Comparison of ENCODE assay signal across 9 cellular contexts in the genomic region with DNA sequence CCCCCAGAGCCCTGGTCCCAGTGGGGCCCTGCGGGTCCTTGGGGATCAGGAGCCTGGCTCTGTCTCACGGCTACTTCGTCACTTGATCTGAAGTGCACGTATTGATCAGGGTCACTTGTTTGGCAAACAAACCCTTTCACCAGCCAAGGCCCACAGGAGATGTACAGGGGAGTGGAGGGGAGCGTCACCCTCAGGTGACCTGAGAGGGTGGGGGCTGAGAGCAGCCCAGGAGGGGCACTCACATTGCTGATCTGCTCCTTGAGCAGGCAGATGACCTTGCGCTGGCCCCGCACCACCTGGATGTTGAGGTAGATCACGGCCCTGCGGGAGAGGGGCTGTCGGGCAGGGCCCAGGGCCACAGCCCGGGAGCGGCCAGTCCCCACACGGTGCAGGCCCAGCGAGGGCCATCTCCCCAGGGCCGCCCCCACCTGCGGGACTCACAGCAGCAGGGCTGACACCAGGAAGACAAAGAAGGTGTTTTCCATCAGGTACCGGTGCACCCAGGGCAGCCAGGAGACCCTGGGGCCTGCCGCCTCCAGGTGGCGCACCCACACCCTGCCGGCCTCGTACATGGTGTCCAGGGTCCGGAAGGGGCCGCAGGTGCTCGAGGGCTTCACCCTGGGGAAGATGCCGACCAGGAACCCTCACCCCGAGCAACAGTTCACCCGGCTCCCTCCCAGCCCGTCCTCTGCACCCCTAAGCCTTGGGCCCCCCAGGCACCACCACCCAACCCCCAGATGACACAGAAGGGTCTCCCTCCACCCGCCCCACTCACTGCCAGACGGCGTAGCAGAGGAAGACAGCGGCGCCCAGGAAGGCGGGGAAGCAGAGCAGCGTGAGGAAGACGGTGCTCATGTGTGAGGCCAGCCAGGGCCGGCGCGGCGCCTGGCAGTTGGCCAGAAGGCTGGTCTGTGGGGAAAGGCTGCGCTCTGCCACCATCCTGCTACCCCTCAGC. TPM values are rescaled to one million over a fixed set of nuclear protein-coding genes. Genes with fewer than 3 reads are reported as not detected.
DNase-seq lines count a peak whose midpoint lies in the region; ATAC-seq and TF ChIP-seq lines count a peak whose summit lies in the region.
"Had no signal": no experiment of that assay in that cellular context is flagged by ENCODE, and none has a peak within 500 bp of the region (broad histone marks: within the 10 kb centered on the region; RNA-seq: fewer than 3 reads in every experiment).

No MANE protein-coding gene starts in this region.

- no peak overlapping the region for H3K27ac ChIP-seq in neural progenitor cell

- H3K27me3 ChIP-seq in neural progenitor cell = no peaks in the 10 kb centered on the region

- peak; percentile 23 for TF ChIP-seq CTCF in GM12865 (IDR thresholded peaks at IDR 0.05; ENCODE audit: insufficient read depth, low read depth, low read length, missing control alignments)
- TF ChIP-seq CTCF in neural progenitor cell (IDR thresholded peaks at IDR 0.05) = peak; percentile 63

- H3K9me3 Mint-ChIP-seq in neural progenitor cell = no peaks in the 10 kb centered on the region

- H3K9ac ChIP-seq in neural progenitor cell = no peak overlapping the region

- no peaks in the 10 kb centered on the region for H3K4me1 ChIP-seq in neural progenitor cell

- no peak for ATAC-seq in GM19467 (IDR thresholded peaks at IDR 0.05; ENCODE audit: unreplicated experiment)

- H3K79me2 ChIP-seq in neural progenitor cell (ENCODE audit: low read depth) = no peaks in the 10 kb centered on the region

- H3K9me3 ChIP-seq in neural progenitor cell (ENCODE audit: low read depth) = no peaks in the 10 kb centered on the region

- no peak overlapping the region for H3K4me2 ChIP-seq in neural progenitor cell

- H3K4me1 Mint-ChIP-seq in neural progenitor cell = no peaks in the 10 kb centered on the region

- H3K4me3 Mint-ChIP-seq in neural progenitor cell = no peak overlapping the region

- no peaks in the 10 kb centered on the region for H3K36me3 Mint-ChIP-seq in neural progenitor cell

- no peak overlapping the region for H2AFZ ChIP-seq in neural progenitor cell (replicated peaks)

- no peaks in the 10 kb centered on the region for H3K36me3 ChIP-seq in neural progenitor cell

- peaks cover 3% of the 10 kb centered on the region for H3K27me3 Mint-ChIP-seq in neural progenitor cell (ENCODE audit: insufficient read depth, low read depth)

- H3K27ac Mint-ChIP-seq in neural progenitor cell = no peak overlapping the region

- H3F3A ChIP-seq in neural progenitor cell (ENCODE audit: low read depth) = no peaks in the 10 kb centered on the region

- no peaks in the 10 kb centered on the region for H4K20me1 ChIP-seq in neural progenitor cell (ENCODE audit: low read depth)

- DNase-seq in GM12865 (ENCODE audit: low read depth) (no peak), NCI-H2227 treated with DMSO at 0.1 percent for 48 hours (lab: John Stamatoyannopoulos, UW) (peak; percentile 36), cerebellum (ENCODE audit: low spot score) (peak; percentile 56), neural progenitor cell (ENCODE audit: low spot score) (peak; percentile 50), SW 1271 (lab: John Stamatoyannopoulos, UW) (no peak), mucosa of gallbladder (ENCODE audit: low spot score) (no peak)

- H3K4me3 ChIP-seq in GM12865 (ENCODE audit: low read depth, low read length) (no peak overlapping the region), neural progenitor cell (no peak overlapping the region)

RNA-seq across cellular contexts. Expression of gene TMC6, which starts 11.3 kb away (rescaled TPM):
- total RNA-seq in cerebellum (6.2 TPM), neural progenitor cell (ENCODE audit: low replicate concordance) (6.9 and 16.8 TPM in 2 replicates), mucosa of gallbladder (43.9 TPM)

RNA-seq across cellular contexts. Expression of gene TMC8, which starts 13.3 kb away (rescaled TPM):
- total RNA-seq in cerebellum (1.6 TPM), neural progenitor cell (ENCODE audit: low replicate concordance) (0.09 TPM in 1 of 2 replicates, not detected in the other), mucosa of gallbladder (16.2 TPM)

RNA-seq across cellular contexts. Expression of gene C17orf99, which starts 28.9 kb away (rescaled TPM):
- total RNA-seq in cerebellum (0.09 TPM), neural progenitor cell (ENCODE audit: low replicate concordance) (not detected in 2 replicates), mucosa of gallbladder (not detected)
- total RNA-seq: mononuclear cell; T-helper 1 cell treated with Interleukin-12 subunit alpha and Interleukin-12 subunit beta and Interleukin-4 antibody, amounts not matched to agents 30 ng/mL and 1 ng/mL, for 36 hours had no signal

RNA-seq across cellular contexts. Expression of gene SYNGR2, which starts 51.1 kb away (rescaled TPM):
- total RNA-seq in cerebellum (6.5 TPM), neural progenitor cell (ENCODE audit: low replicate concordance) (6.2 and 19.8 TPM in 2 replicates), mucosa of gallbladder (142 TPM)

Comparison
In these comparisons a context has a peak if more than half of its experiments do, and no peak if none do; other contexts are left out.
1. DNase-seq: peak in NCI-H2227 treated with DMSO at 0.1 percent for 48 hours (single experiment), cerebellum (single experiment) and neural progenitor cell (single experiment); none in GM12865 (single experiment), SW 1271 (0 of 2) and mucosa of gallbladder (single experiment).